8 cellular contexts compared by ENCODE assay signal in the genomic region with DNA sequence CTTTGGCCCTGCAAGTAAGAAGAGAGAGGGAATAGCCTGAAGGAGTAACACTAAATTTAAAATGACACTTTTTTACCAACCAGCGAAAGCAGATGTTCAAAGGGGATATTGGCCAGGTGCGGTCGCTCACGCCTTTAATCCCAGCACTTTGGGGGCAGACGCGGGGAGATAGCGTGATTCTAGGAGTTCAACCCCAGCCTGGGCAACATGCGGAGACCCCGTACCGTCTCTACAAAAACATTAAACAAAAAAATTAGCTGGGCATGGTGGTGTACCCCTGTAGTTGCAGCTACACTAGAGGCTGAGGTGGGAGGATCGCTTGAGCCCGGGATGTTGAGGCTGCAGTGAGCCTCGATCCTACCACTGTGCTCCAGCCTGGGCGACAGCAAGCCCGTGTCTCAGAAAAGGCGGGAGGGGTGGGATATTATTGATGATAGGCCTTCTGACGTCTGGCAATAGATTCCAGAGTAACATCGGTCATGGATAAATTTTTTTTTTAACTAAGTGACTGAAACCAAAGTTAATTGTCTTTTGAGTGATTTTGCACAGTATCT. TPM values are rescaled to one million over a fixed set of nuclear protein-coding genes. Genes with fewer than 3 reads are reported as not detected.
DNase-seq lines count a peak whose midpoint lies in the region; ATAC-seq and TF ChIP-seq lines count a peak whose summit lies in the region.

No MANE protein-coding gene starts in this region.

- H3K4me2 ChIP-seq in HCT116 (ENCODE audit: low read length) = peak overlapping the region; percentile 87

- H3K9ac ChIP-seq in HCT116 (ENCODE audit: low read length) = peak overlapping the region; percentile 95

- H3K79me2 ChIP-seq in HCT116 (ENCODE audit: insufficient read depth, low read length) = peaks cover 38% of the 10 kb centered on the region

- H3K9me3 Mint-ChIP-seq in immature natural killer cell = no peaks in the 10 kb centered on the region

- CTCF ChIA-PET in HCT116 (lab: Charles Lee) = no interaction called here

- ATAC-seq in HCT116 (no peak), mucosa of descending colon (no peak)

- H3K4me3 ChIP-seq in AG09309 (ENCODE audit: control insufficient read depth, low read depth, low read length) (peak overlapping the region; percentile 97), HCT116 (replicated peaks in 1 of 2; ENCODE audit: low read depth in 1 of 2, low read length in 2 of 2) (peak overlapping the region; percentile 90 to 95), cardiac fibroblast (replicated peaks in 1 of 2; ENCODE audit: low read depth in 2 of 2, low read length in 2 of 2) (peak overlapping the region; percentile 81 to 85), mucosa of descending colon (peak overlapping the region; percentile 70)

- H3K9me3 ChIP-seq in HCT116 (ENCODE audit: control insufficient read depth in 1 of 2, insufficient read depth in 1 of 2, low read depth in 1 of 2, low read length in 2 of 2) (no peaks in the 10 kb centered on the region), mucosa of descending colon (no peaks in the 10 kb centered on the region)

- no peaks in the 10 kb centered on the region for H3K9me2 ChIP-seq in HCT116 (ENCODE audit: insufficient read depth)

- TF ChIP-seq CTCF in AG09309 (IDR thresholded peaks at IDR 0.05; ENCODE audit: control insufficient read depth, insufficient read depth, low read depth, low read length, missing control alignments) (no peak), HCT116 (IDR thresholded peaks at IDR 0.05 in 2 of 3, conservative IDR thresholded peaks at IDR 0.05 in 1 of 3; ENCODE audit: borderline replicate concordance in 1 of 3, insufficient read depth in 1 of 3, low read depth in 2 of 3, low read length in 2 of 3) (no peak), cardiac fibroblast (IDR thresholded peaks at IDR 0.05; ENCODE audit: low read depth, low read length) (no peak), mucosa of descending colon (IDR thresholded peaks at IDR 0.05) (no peak)

- BruUV-seq in HCT116 (replicated peaks; lab: Mats Ljungman, UMichigan) = no TSS peak

- no peaks in the 10 kb centered on the region for H4K20me1 ChIP-seq in HCT116 (ENCODE audit: insufficient read depth)

- POLR2A ChIA-PET in HCT116 (lab: Charles Lee) = interaction anchor here (0.8 to 1.0 kb wide), 2 partner anchors 15 to 19 kb away, joined by 3 to 4 read pairs; no protein-coding TSS in a partner anchor

- peaks cover 0 to 2% (median 0%) of the 10 kb centered on the region in 3 donors for H3K27me3 Mint-ChIP-seq in immature natural killer cell (ENCODE audit: low read depth in 3 of 3)

- no peak overlapping the region for H3K4me3 Mint-ChIP-seq in immature natural killer cell

- H3K4me1 Mint-ChIP-seq in immature natural killer cell = peaks cover 5 to 19% of the 10 kb centered on the region in 2 donors

- DNase-seq in AG09309 (ENCODE audit: low read depth) (no peak), HCT116 (ENCODE audit: low read depth, low spot score) (no peak), cardiac fibroblast (ENCODE audit: low read depth in 2 of 2) (no peak), mucosa of descending colon (no peak), NCI-H1930 (lab: John Stamatoyannopoulos, UW) (no peak), NCI-H1092 (lab: John Stamatoyannopoulos, UW) (no peak), immature natural killer cell (no peak), NCI-H2029 (lab: John Stamatoyannopoulos, UW) (no peak)

- H3K27me3 ChIP-seq in HCT116 (ENCODE audit: insufficient read depth, low read length) = no peaks in the 10 kb centered on the region

- intact Hi-C loops in HCT116 (cut with micrococcal nuclease) (no loop called here), mucosa of descending colon (cut with DNase I, micrococcal nuclease) (loop anchor here in 1 of 2 donors (10.0 kb wide), 1 partner anchor 168 kb away; a partner anchor contains a TSS)

- TF ChIP-seq RAD21 in HCT116 (IDR thresholded peaks at IDR 0.05; ENCODE audit: low read depth) = no peak

- H3K4me1 ChIP-seq in HCT116 (ENCODE audit: control insufficient read depth in 1 of 2, insufficient read depth in 2 of 2, low read length in 2 of 2) (peaks cover 11 to 27% of the 10 kb centered on the region in 2 experiments), mucosa of descending colon (ENCODE audit: low read depth) (peaks cover 14% of the 10 kb centered on the region)

- peak overlapping the region in 1 of 6 donors; percentile 84 for H3K27ac Mint-ChIP-seq in immature natural killer cell

- peaks cover 7 to 9% (median 8%) of the 10 kb centered on the region in 3 donors for H3K36me3 Mint-ChIP-seq in immature natural killer cell

- H2AFZ ChIP-seq in HCT116 (ENCODE audit: low read depth, low read length, poor library complexity, severe bottlenecking) = no peak overlapping the region

- H3K36me3 ChIP-seq in HCT116 (ENCODE audit: control insufficient read depth in 1 of 2, insufficient read depth in 2 of 2, low read length in 2 of 2) (peaks cover 3 to 16% of the 10 kb centered on the region in 2 experiments; a peak in 3 of 4 replicates), mucosa of descending colon (ENCODE audit: low read depth) (peaks cover 4% of the 10 kb centered on the region)

- peak overlapping the region; percentile 77 for H3K27ac ChIP-seq in HCT116 (ENCODE audit: low read depth, low read length)

- RAD21 ChIA-PET in HCT116 (lab: Charles Lee; ENCODE audit: low non-redundant PET in 1 of 2, low total read pairs in 2 of 2, uncharacterized antibody in 2 of 2, unreplicated experiment in 2 of 2) = no interaction called here

- no peak for TF ChIP-seq POLR2A in HCT116 (IDR thresholded peaks at IDR 0.05; ENCODE audit: borderline replicate concordance, extremely low read depth, insufficient read depth, insufficient read length)

TF ChIP-seq in HCT116, 20 proteins besides CTCF, POLR2A, EP300 and RAD21:
- TF ChIP-seq POLR2AphosphoS5 (IDR thresholded peaks at IDR 0.05; ENCODE audit: low read depth, low read length) = no peak
- no peak for TF ChIP-seq CEBPB (IDR thresholded peaks at IDR 0.05; ENCODE audit: low read depth)
- TF ChIP-seq ZNF274 (IDR thresholded peaks at IDR 0.05; ENCODE audit: low read depth, low read length) = no peak
- TF ChIP-seq SIN3A (IDR thresholded peaks at IDR 0.05; ENCODE audit: low read depth) = no peak
- no peak for TF ChIP-seq EGR1 (IDR thresholded peaks at IDR 0.05; ENCODE audit: low read depth)
- TF ChIP-seq, protein P1, sequence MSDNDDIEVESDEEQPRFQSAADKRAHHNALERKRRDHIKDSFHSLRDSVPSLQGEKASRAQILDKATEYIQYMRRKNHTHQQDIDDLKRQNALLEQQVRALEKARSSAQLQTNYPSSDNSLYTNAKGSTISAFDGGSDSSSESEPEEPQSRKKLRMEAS (IDR thresholded peaks at IDR 0.05) = no peak
- TF ChIP-seq, protein P2, sequence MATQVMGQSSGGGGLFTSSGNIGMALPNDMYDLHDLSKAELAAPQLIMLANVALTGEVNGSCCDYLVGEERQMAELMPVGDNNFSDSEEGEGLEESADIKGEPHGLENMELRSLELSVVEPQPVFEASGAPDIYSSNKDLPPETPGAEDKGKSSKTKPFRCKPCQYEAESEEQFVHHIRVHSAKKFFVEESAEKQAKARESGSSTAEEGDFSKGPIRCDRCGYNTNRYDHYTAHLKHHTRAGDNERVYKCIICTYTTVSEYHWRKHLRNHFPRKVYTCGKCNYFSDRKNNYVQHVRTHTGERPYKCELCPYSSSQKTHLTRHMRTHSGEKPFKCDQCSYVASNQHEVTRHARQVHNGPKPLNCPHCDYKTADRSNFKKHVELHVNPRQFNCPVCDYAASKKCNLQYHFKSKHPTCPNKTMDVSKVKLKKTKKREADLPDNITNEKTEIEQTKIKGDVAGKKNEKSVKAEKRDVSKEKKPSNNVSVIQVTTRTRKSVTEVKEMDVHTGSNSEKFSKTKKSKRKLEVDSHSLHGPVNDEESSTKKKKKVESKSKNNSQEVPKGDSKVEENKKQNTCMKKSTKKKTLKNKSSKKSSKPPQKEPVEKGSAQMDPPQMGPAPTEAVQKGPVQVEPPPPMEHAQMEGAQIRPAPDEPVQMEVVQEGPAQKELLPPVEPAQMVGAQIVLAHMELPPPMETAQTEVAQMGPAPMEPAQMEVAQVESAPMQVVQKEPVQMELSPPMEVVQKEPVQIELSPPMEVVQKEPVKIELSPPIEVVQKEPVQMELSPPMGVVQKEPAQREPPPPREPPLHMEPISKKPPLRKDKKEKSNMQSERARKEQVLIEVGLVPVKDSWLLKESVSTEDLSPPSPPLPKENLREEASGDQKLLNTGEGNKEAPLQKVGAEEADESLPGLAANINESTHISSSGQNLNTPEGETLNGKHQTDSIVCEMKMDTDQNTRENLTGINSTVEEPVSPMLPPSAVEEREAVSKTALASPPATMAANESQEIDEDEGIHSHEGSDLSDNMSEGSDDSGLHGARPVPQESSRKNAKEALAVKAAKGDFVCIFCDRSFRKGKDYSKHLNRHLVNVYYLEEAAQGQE (IDR thresholded peaks at IDR 0.05; ENCODE audit: low read depth) = no peak
- no peak for TF ChIP-seq ELF1 (IDR thresholded peaks at IDR 0.05; ENCODE audit: borderline replicate concordance, low read depth)
- no peak for TF ChIP-seq SP1 (IDR thresholded peaks at IDR 0.05; ENCODE audit: low read depth)
- TF ChIP-seq, protein P3, sequence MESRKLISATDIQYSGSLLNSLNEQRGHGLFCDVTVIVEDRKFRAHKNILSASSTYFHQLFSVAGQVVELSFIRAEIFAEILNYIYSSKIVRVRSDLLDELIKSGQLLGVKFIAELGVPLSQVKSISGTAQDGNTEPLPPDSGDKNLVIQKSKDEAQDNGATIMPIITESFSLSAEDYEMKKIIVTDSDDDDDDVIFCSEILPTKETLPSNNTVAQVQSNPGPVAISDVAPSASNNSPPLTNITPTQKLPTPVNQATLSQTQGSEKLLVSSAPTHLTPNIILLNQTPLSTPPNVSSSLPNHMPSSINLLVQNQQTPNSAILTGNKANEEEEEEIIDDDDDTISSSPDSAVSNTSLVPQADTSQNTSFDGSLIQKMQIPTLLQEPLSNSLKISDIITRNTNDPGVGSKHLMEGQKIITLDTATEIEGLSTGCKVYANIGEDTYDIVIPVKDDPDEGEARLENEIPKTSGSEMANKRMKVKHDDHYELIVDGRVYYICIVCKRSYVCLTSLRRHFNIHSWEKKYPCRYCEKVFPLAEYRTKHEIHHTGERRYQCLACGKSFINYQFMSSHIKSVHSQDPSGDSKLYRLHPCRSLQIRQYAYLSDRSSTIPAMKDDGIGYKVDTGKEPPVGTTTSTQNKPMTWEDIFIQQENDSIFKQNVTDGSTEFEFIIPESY (IDR thresholded peaks at IDR 0.05; ENCODE audit: extremely low read depth, insufficient replicate concordance, low read length) = no peak
- TF ChIP-seq JUND (IDR thresholded peaks at IDR 0.05) = no peak
- no peak for TF ChIP-seq FOSL1 (IDR thresholded peaks at IDR 0.05; ENCODE audit: low read depth)
- TF ChIP-seq EZH2phosphoT487 (IDR thresholded peaks at IDR 0.05; ENCODE audit: borderline replicate concordance) = no peak

RNA-seq across cellular contexts. Expression of a gene that starts 1.1 kb away (rescaled TPM):
- total RNA-seq in HCT116 (2021; ENCODE audit: unreplicated experiment) (5.7 TPM), mucosa of descending colon (10 to 100 TPM; 16.2 to 30.7 (median 19.1) TPM)
- 1.4 and 2.8 TPM in 2 replicates for polyA plus RNA-seq in HCT116 (2012)
- polyA plus RNA-seq in immature natural killer cell = 1 to 10 TPM; 2.2 to 6.5 (median 6.0) TPM
